ENCODE assay signal across 16 cellular contexts in the genomic region with DNA sequence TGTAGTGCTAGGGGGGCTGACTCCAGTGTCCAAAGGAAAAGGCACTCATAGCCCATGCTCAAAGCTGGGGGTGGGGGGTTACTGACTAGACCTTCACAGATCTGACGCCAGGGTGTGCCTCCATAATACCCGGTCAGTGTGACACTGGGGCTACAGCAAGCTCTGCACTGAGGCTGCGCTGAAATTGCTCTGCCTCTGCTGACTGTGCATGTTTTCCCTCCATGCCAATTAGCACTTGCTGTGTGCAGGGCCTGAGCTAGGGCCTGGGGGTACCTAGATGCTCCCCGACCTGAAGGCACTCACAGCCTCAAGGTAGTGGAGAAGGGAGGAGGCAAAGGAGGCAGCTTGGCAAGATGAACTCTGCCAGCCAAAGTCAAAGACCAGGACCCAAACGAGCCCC. TPM values are rescaled to one million over a fixed set of nuclear protein-coding genes. Genes with fewer than 3 reads are reported as not detected.
DNase-seq lines count a peak whose midpoint lies in the region; ATAC-seq, FAIRE-seq and TF ChIP-seq lines count a peak whose summit lies in the region.
"Had no signal": no experiment of that assay in that cellular context is flagged by ENCODE, and none has a peak within 500 bp of the region (broad histone marks: within the 10 kb centered on the region; RNA-seq: fewer than 3 reads in every experiment).

No MANE protein-coding gene starts in this region.

- peaks cover 5% of the 10 kb centered on the region for H3K36me3 Mint-ChIP-seq in glutamatergic neuron (ENCODE audit: unreplicated experiment)
- no peaks in the 10 kb centered on the region for H3K36me3 Mint-ChIP-seq in naive thymus-derived CD4-positive, alpha-beta T cell
- H3K36me3 Mint-ChIP-seq: CD8-positive, alpha-beta memory T cell had no signal

- peaks cover 0 to 12% of the 10 kb centered on the region in 2 experiments; a peak in 2 of 5 replicates for H3K4me1 ChIP-seq in K562 (replicated peaks in 1 of 2; ENCODE audit: control insufficient read depth in 2 of 2, insufficient read depth in 2 of 2, low read length in 2 of 2)
- no peaks in the 10 kb centered on the region for H3K4me1 ChIP-seq in naive thymus-derived CD4-positive, alpha-beta T cell (ENCODE audit: control insufficient read depth in 2 of 2, insufficient read depth in 2 of 2, low read length in 2 of 2)

- H3K4me1 Mint-ChIP-seq in glutamatergic neuron (ENCODE audit: low read depth, unreplicated experiment) = peaks cover 43% of the 10 kb centered on the region
- peaks cover 0 to 6% (median 0%) of the 10 kb centered on the region in 7 donors for H3K4me1 Mint-ChIP-seq in naive thymus-derived CD4-positive, alpha-beta T cell

- no peaks in the 10 kb centered on the region for H3K9me3 ChIP-seq in K562 (replicated peaks; ENCODE audit: control insufficient read depth, insufficient read depth, low read depth, low read length)
- no peaks in the 10 kb centered on the region for H3K9me3 ChIP-seq in naive thymus-derived CD4-positive, alpha-beta T cell (ENCODE audit: control insufficient read depth in 2 of 3, low read length in 3 of 3)
- H3K9me3 ChIP-seq: BLaER1, Caco-2 had no signal

- peaks cover 6% of the 10 kb centered on the region; the same call in 1 of the 2 replicates for H4K20me1 ChIP-seq in K562 (replicated peaks; ENCODE audit: control insufficient read depth, insufficient read depth, low read length)

- in situ Hi-C loops in K562 (cut with MboI) = no loop called here
- in situ Hi-C loops in GM13977 (cut with MboI; ENCODE audit: low pct_unique_long_range_greater_than_20kb, low sequenced_read_pairs, unreplicated experiment) = no loop called here

- WGBS in K562 (ENCODE audit: insufficient coverage, low coverage, missing lambda C conversion rate) = 2% methylated on average over 5 of the region's 5 CpGs

- no peak overlapping the region for H3K4me3 ChIP-seq in K562
- H3K4me3 ChIP-seq in naive thymus-derived CD4-positive, alpha-beta T cell (ENCODE audit: low read length) = no peak overlapping the region
- H3K4me3 ChIP-seq: BLaER1, GM23248 had no signal

- peaks cover 13% of the 10 kb centered on the region for H3K9me3 Mint-ChIP-seq in glutamatergic neuron (ENCODE audit: unreplicated experiment)
- H3K9me3 Mint-ChIP-seq in naive thymus-derived CD4-positive, alpha-beta T cell = no peaks in the 10 kb centered on the region
- H3K9me3 Mint-ChIP-seq: CD8-positive, alpha-beta memory T cell had no signal

- H2AFZ ChIP-seq in K562 (ENCODE audit: low read depth, low read length) = no peak overlapping the region
- H2AFZ ChIP-seq: GM23248 had no signal

- POLR2A ChIA-PET in K562 (lab: Yijun Ruan, JAX) = interaction anchor here (0.7 kb wide), 2 partner anchors 11 to 17 kb away, joined by 3 to 4 read pairs; no protein-coding TSS in a partner anchor
- POLR2A ChIA-PET in naive thymus-derived CD4-positive, alpha-beta T cell (lab: Charles Lee) = interaction anchor here (0.7 kb wide), 1 partner anchor 191 kb away, joined by 3 read pairs; no protein-coding TSS in a partner anchor

- DNase-seq in NCI-H2227 (lab: John Stamatoyannopoulos, UW; ENCODE audit: unreplicated experiment) (peak; percentile 20), K562 (ENCODE audit: extremely low read depth in 1 of 4, low spot score in 3 of 4) (no peak), glutamatergic neuron (no peak), GM13977 (ENCODE audit: low spot score) (no peak), iPS-NIHi11 (ENCODE audit: low spot score) (no peak)
- no peak for DNase-seq in naive thymus-derived CD4-positive, alpha-beta T cell
- DNase-seq: AML-193; Caco-2; CD8-positive, alpha-beta memory T cell; DMS53; GF-D8; GM23248; H7 had no signal

- H3K4me2 ChIP-seq in K562 (ENCODE audit: insufficient read depth, low read length) = no peak overlapping the region
- H3K4me2 ChIP-seq: BLaER1 had no signal

- no peak for TF ChIP-seq EP300 in K562 (IDR thresholded peaks at IDR 0.05; ENCODE audit: low read length)

- TF ChIP-seq RAD21 in K562 (CRISPR knock-in tag; conservative IDR thresholded peaks at IDR 0.05 in 1 of 2, IDR thresholded peaks at IDR 0.05 in 1 of 2) = no peak

- CTCF ChIA-PET in K562 (lab: Yijun Ruan, JAX; ENCODE audit: low intra/inter-chr PET ratio) = no interaction called here
- CTCF ChIA-PET in naive thymus-derived CD4-positive, alpha-beta T cell (lab: Charles Lee) = no interaction called here

- FAIRE-seq in K562 (lab: Jason Lieb, UNC) = no peak

- no peak for TF ChIP-seq POLR2A in K562 (conservative IDR thresholded peaks at IDR 0.05)

- H3K9me1 ChIP-seq in K562 (ENCODE audit: control insufficient read depth, insufficient read depth, low read length) = no peaks in the 10 kb centered on the region

- H3K27ac ChIP-seq in K562 (ENCODE audit: extremely low read depth, low read depth, low read length) (no peak overlapping the region), temporal lobe (ENCODE audit: low read depth, low read length) (peak overlapping the region; percentile 38)
- H3K27ac ChIP-seq in naive thymus-derived CD4-positive, alpha-beta T cell (ENCODE audit: low read depth, low read length) = no peak overlapping the region
- H3K27ac ChIP-seq: BLaER1, GM23248 had no signal

- H3K9ac ChIP-seq in K562 (ENCODE audit: insufficient read depth in 1 of 2, low read depth in 2 of 2, low read length in 2 of 2) = no peak overlapping the region; a peak in 1 of 4 replicates
- H3K9ac ChIP-seq: BLaER1, GM23248 had no signal

- H3K79me2 ChIP-seq in K562 (ENCODE audit: control insufficient read depth, insufficient read depth, low read length) = no peaks in the 10 kb centered on the region

- H3K27ac Mint-ChIP-seq in glutamatergic neuron (ENCODE audit: unreplicated experiment) = peak overlapping the region; percentile 100
- H3K27ac Mint-ChIP-seq in naive thymus-derived CD4-positive, alpha-beta T cell = no peak overlapping the region
- H3K27ac Mint-ChIP-seq: CD8-positive, alpha-beta memory T cell had no signal

- no TSS peak for BruUV-seq in K562 (replicated peaks; lab: Mats Ljungman, UMichigan)

- TF ChIP-seq CTCF in K562 (IDR thresholded peaks at IDR 0.05 in 2 of 3, conservative IDR thresholded peaks at IDR 0.05 in 1 of 3; ENCODE audit: insufficient read depth in 2 of 3, low read depth in 1 of 3, low read length in 3 of 3) (no peak), glutamatergic neuron (IDR thresholded peaks at IDR 0.05; ENCODE audit: partially characterized antibody, unreplicated experiment) (no peak), GM13977 (IDR thresholded peaks at IDR 0.05; ENCODE audit: extremely low read depth, insufficient read depth, missing control alignments) (no peak)

- ATAC-seq in K562 = no peak
- no peak for ATAC-seq in naive thymus-derived CD4-positive, alpha-beta T cell

- peaks cover 6 to 39% of the 10 kb centered on the region in 2 experiments; a peak in 4 of 5 replicates for H3K27me3 ChIP-seq in K562 (ENCODE audit: control insufficient read depth in 2 of 2, insufficient read depth in 2 of 2, low read length in 2 of 2)
- H3K27me3 ChIP-seq in naive thymus-derived CD4-positive, alpha-beta T cell (ENCODE audit: control insufficient read depth in 2 of 2, insufficient read depth in 2 of 2, low read length in 2 of 2) = peaks cover 6 to 16% of the 10 kb centered on the region in 2 donors

- peaks cover 7% of the 10 kb centered on the region for H3K27me3 Mint-ChIP-seq in glutamatergic neuron (ENCODE audit: unreplicated experiment)
- peaks cover 27 to 46% (median 37%) of the 10 kb centered on the region in 5 donors for H3K27me3 Mint-ChIP-seq in naive thymus-derived CD4-positive, alpha-beta T cell

- intact Hi-C loops in K562 (cut with micrococcal nuclease) = no loop called here
- intact Hi-C loops in naive thymus-derived CD4-positive, alpha-beta T cell (cut with micrococcal nuclease) = no loop called here

- peak overlapping the region; percentile 88 for H3K4me3 Mint-ChIP-seq in glutamatergic neuron (ENCODE audit: unreplicated experiment)
- H3K4me3 Mint-ChIP-seq in naive thymus-derived CD4-positive, alpha-beta T cell = no peak overlapping the region
- H3K4me3 Mint-ChIP-seq: CD8-positive, alpha-beta memory T cell had no signal

- H3K36me3 ChIP-seq in K562 (ENCODE audit: control insufficient read depth, insufficient read depth, low read length) = no peaks in the 10 kb centered on the region
- H3K36me3 ChIP-seq in naive thymus-derived CD4-positive, alpha-beta T cell (ENCODE audit: control insufficient read depth in 2 of 3, insufficient read depth in 3 of 3, low read length in 3 of 3) = no peaks in the 10 kb centered on the region
- H3K36me3 ChIP-seq: BLaER1 had no signal

RNA-seq across cellular contexts. Expression of a gene that starts 5.2 kb away (rescaled TPM):
- 1.7 and 5.6 TPM in 2 replicates for total RNA-seq in K562 (2011; cell fraction: chromatin; rRNA removed; ENCODE audit: low replicate concordance)
- total RNA-seq in K562 (2011; cell fraction: nucleolus; rRNA removed) = 3.2 and 4.2 TPM in 2 replicates
- 1.5 and 2.2 TPM in 2 replicates for total RNA-seq in K562 (2011; cell fraction: nucleoplasm; rRNA removed)
- total RNA-seq in K562 (2014; rRNA removed) (1.2 and 1.8 TPM in 2 replicates), K562 (2014; rRNA removed; fragmentation: Illumina TruSeq; extraction: Trizol) (0.51 and 0.73 TPM in 2 replicates), K562 (2015; rRNA removed; fragmentation: Illumina TruSeq; extraction: Trizol) (0.26 and 0.51 TPM in 2 replicates), K562 (2021) (2.3 and 2.7 TPM in 2 replicates), glutamatergic neuron (ENCODE audit: unreplicated experiment) (518 TPM), temporal lobe (189 TPM)
- polyA plus RNA-seq in K562 (2011; rRNA removed) (1.0 and 1.5 TPM in 2 replicates), K562 (2014; fragmentation: Illumina TruSeq; extraction: Trizol) (0.79 and 1.4 TPM in 2 replicates), K562 (2014; fragmentation: Nextera tagmentation; extraction: Ambion mirVana) (under 1 TPM; 0.08 to 0.22 TPM), K562 (2014; rRNA removed) (1.5 and 1.7 TPM in 2 replicates)
- 0.86 and 1.3 TPM in 2 replicates for polyA plus RNA-seq in K562 (2011; cell fraction: cytosol; rRNA removed)
- polyA plus RNA-seq in K562 (2011; cell fraction: nucleus; rRNA removed) = 3.4 and 10.4 TPM in 2 replicates
- 0.19 and 0.57 TPM in 2 replicates for polyA plus RNA-seq in K562 (2012)
- polyA minus RNA-seq in K562 (2011; rRNA and poly(A)+ RNA removed) = 0.99 and 1.2 TPM in 2 replicates
- 0.76 TPM in 1 of 2 replicates, not detected in the other for polyA minus RNA-seq in K562 (2011; cell fraction: cytosol; rRNA and poly(A)+ RNA removed)
- polyA minus RNA-seq in K562 (2011; cell fraction: nucleus; rRNA and poly(A)+ RNA removed) = 0.89 and 1.8 TPM in 2 replicates
- total RNA-seq in naive thymus-derived CD4-positive, alpha-beta T cell = not detected
- polyA plus RNA-seq in naive thymus-derived CD4-positive, alpha-beta T cell = not detected
- total RNA-seq: GM23248, HT-29 had no signal
- polyA plus RNA-seq: CD8-positive, alpha-beta memory T cell had no signal

RNA-seq across cellular contexts. Expression of a gene that starts 8.1 kb away (rescaled TPM):
- total RNA-seq in K562 (2011; cell fraction: chromatin; rRNA removed; ENCODE audit: low replicate concordance) = 34.3 and 75.0 TPM in 2 replicates
- total RNA-seq in K562 (2011; cell fraction: nucleolus; rRNA removed) = 42.7 and 43.7 TPM in 2 replicates
- total RNA-seq in K562 (2011; cell fraction: nucleoplasm; rRNA removed) = 45.4 and 49.5 TPM in 2 replicates
- total RNA-seq in K562 (2014; rRNA removed) (16.3 and 17.6 TPM in 2 replicates), K562 (2014; rRNA removed; fragmentation: Illumina TruSeq; extraction: Trizol) (12.3 and 14.3 TPM in 2 replicates), K562 (2015; rRNA removed; fragmentation: Illumina TruSeq; extraction: Trizol) (14.6 and 17.3 TPM in 2 replicates), K562 (2021) (20.2 and 24.7 TPM in 2 replicates), glutamatergic neuron (ENCODE audit: unreplicated experiment) (11.3 TPM), temporal lobe (1.7 TPM)
- polyA plus RNA-seq in K562 (2011; rRNA removed) (19.7 and 24.7 TPM in 2 replicates), K562 (2014; fragmentation: Illumina TruSeq; extraction: Trizol) (20.4 and 21.2 TPM in 2 replicates), K562 (2014; fragmentation: Nextera tagmentation; extraction: Ambion mirVana) (10 to 100 TPM; 37.5 to 38.6 TPM), K562 (2014; rRNA removed) (17.8 and 23.0 TPM in 2 replicates)
- polyA plus RNA-seq in K562 (2011; cell fraction: cytosol; rRNA removed) = 16.5 and 19.4 TPM in 2 replicates
- 102 and 132 TPM in 2 replicates for polyA plus RNA-seq in K562 (2011; cell fraction: nucleus; rRNA removed)
- 15.0 and 20.5 TPM in 2 replicates for polyA plus RNA-seq in K562 (2012)
- 19.3 and 27.0 TPM in 2 replicates for polyA minus RNA-seq in K562 (2011; rRNA and poly(A)+ RNA removed)
- 9.0 and 12.7 TPM in 2 replicates for polyA minus RNA-seq in K562 (2011; cell fraction: cytosol; rRNA and poly(A)+ RNA removed)
- polyA minus RNA-seq in K562 (2011; cell fraction: nucleus; rRNA and poly(A)+ RNA removed) = 19.9 and 23.3 TPM in 2 replicates
- 10 to 100 TPM in 1 of 5 experiments, 1 to 10 TPM in 4; 4.1 to 22.5 (median 5.7) TPM for total RNA-seq in naive thymus-derived CD4-positive, alpha-beta T cell
- 1 to 10 TPM; 2.7 to 3.8 TPM for polyA plus RNA-seq in naive thymus-derived CD4-positive, alpha-beta T cell

RNA-seq across cellular contexts. Expression of a gene that starts 39.2 kb away (rescaled TPM):
- total RNA-seq in K562 (2011; cell fraction: chromatin; rRNA removed; ENCODE audit: low replicate concordance) = 33.5 and 111 TPM in 2 replicates
- 67.0 and 71.2 TPM in 2 replicates for total RNA-seq in K562 (2011; cell fraction: nucleolus; rRNA removed)
- 41.4 and 44.9 TPM in 2 replicates for total RNA-seq in K562 (2011; cell fraction: nucleoplasm; rRNA removed)
- total RNA-seq in K562 (2014; rRNA removed) (3.8 and 3.9 TPM in 2 replicates), K562 (2014; rRNA removed; fragmentation: Illumina TruSeq; extraction: Trizol) (1.3 and 1.9 TPM in 2 replicates), K562 (2015; rRNA removed; fragmentation: Illumina TruSeq; extraction: Trizol) (2.0 TPM in 2 replicates), K562 (2021) (8.1 and 9.1 TPM in 2 replicates), glutamatergic neuron (ENCODE audit: unreplicated experiment) (8.6 TPM), temporal lobe (0.49 TPM)
- polyA plus RNA-seq in K562 (2011; rRNA removed) (10.0 and 12.5 TPM in 2 replicates), K562 (2014; fragmentation: Illumina TruSeq; extraction: Trizol) (4.2 and 5.3 TPM in 2 replicates), K562 (2014; fragmentation: Nextera tagmentation; extraction: Ambion mirVana) (1 to 10 TPM; 2.6 to 2.7 TPM), K562 (2014; rRNA removed) (5.3 and 10.1 TPM in 2 replicates)
- polyA plus RNA-seq in K562 (2011; cell fraction: cytosol; rRNA removed) = 8.7 and 12.9 TPM in 2 replicates
- polyA plus RNA-seq in K562 (2011; cell fraction: nucleus; rRNA removed) = 108 and 157 TPM in 2 replicates
- polyA plus RNA-seq in K562 (2012) = 5.8 and 7.3 TPM in 2 replicates
- 5.6 and 6.5 TPM in 2 replicates for polyA minus RNA-seq in K562 (2011; rRNA and poly(A)+ RNA removed)
- polyA minus RNA-seq in K562 (2011; cell fraction: cytosol; rRNA and poly(A)+ RNA removed) = 6.6 and 7.5 TPM in 2 replicates
- polyA minus RNA-seq in K562 (2011; cell fraction: nucleus; rRNA and poly(A)+ RNA removed) = 24.5 and 26.3 TPM in 2 replicates
- total RNA-seq in naive thymus-derived CD4-positive, alpha-beta T cell = 1 to 10 TPM in 3 of 5 experiments, under 1 TPM in 2; 0.39 to 5.8 (median 1.2) TPM
- polyA plus RNA-seq in naive thymus-derived CD4-positive, alpha-beta T cell = under 1 TPM; 0.66 to 0.80 TPM
- polyA plus RNA-seq: CD8-positive, alpha-beta memory T cell had no signal

RNA-seq across cellular contexts. Expression of a gene that starts 50.8 kb away (rescaled TPM):
- 11.3 and 29.1 TPM in 2 replicates for total RNA-seq in K562 (2011; cell fraction: chromatin; rRNA removed; ENCODE audit: low replicate concordance)
- 14.5 and 19.2 TPM in 2 replicates for total RNA-seq in K562 (2011; cell fraction: nucleolus; rRNA removed)
- total RNA-seq in K562 (2011; cell fraction: nucleoplasm; rRNA removed) = 10.7 and 13.9 TPM in 2 replicates
- total RNA-seq in K562 (2014; rRNA removed) = 2.0 and 2.6 TPM in 2 replicates
- 0.57 and 0.80 TPM in 2 replicates for total RNA-seq in K562 (2014; rRNA removed; fragmentation: Illumina TruSeq; extraction: Trizol)
- 2.5 and 3.0 TPM in 2 replicates for total RNA-seq in K562 (2015; rRNA removed; fragmentation: Illumina TruSeq; extraction: Trizol)
- 3.3 and 3.7 TPM in 2 replicates for total RNA-seq in K562 (2021)
- polyA plus RNA-seq in K562 (2011; rRNA removed) = 2.2 and 3.8 TPM in 2 replicates
- polyA plus RNA-seq in K562 (2011; cell fraction: cytosol; rRNA removed) = 1.9 and 3.0 TPM in 2 replicates
- polyA plus RNA-seq in K562 (2011; cell fraction: nucleus; rRNA removed) = 48.0 and 51.2 TPM in 2 replicates
- 7.0 and 27.5 TPM in 2 replicates for polyA plus RNA-seq in K562 (2012)
- polyA plus RNA-seq in K562 (2014; fragmentation: Illumina TruSeq; extraction: Trizol) = 1.7 and 1.8 TPM in 2 replicates
- under 1 TPM; 0.17 to 0.80 TPM for polyA plus RNA-seq in K562 (2014; fragmentation: Nextera tagmentation; extraction: Ambion mirVana)
- 2.0 and 3.3 TPM in 2 replicates for polyA plus RNA-seq in K562 (2014; rRNA removed)
- 2.1 and 2.6 TPM in 2 replicates for polyA minus RNA-seq in K562 (2011; rRNA and poly(A)+ RNA removed)
- 1.8 TPM in 1 of 2 replicates, not detected in the other for polyA minus RNA-seq in K562 (2011; cell fraction: cytosol; rRNA and poly(A)+ RNA removed)
- 10.2 and 12.9 TPM in 2 replicates for polyA minus RNA-seq in K562 (2011; cell fraction: nucleus; rRNA and poly(A)+ RNA removed)
- 0.54 TPM for total RNA-seq in glutamatergic neuron (ENCODE audit: unreplicated experiment)
- 3.0 TPM for total RNA-seq in temporal lobe
- total RNA-seq in naive thymus-derived CD4-positive, alpha-beta T cell = 100 to 1,000 TPM; 273 to 318 (median 287) TPM
- 10 to 100 TPM; 31.6 to 48.4 TPM for polyA plus RNA-seq in naive thymus-derived CD4-positive, alpha-beta T cell

Comparison
In these comparisons a context has a peak if more than half of its experiments do, and no peak if none do; other contexts are left out.
1. RNA of a gene that starts 5.2 kb away (total RNA-seq): 518 TPM in glutamatergic neuron (single experiment) and 189 TPM in temporal lobe (single experiment); 0.26 to 5.6 TPM in K562 and not detected in naive thymus-derived CD4-positive, alpha-beta T cell; every median in the first group is over 10 times any median in the second.